ENCODE assay signal across 30 cellular contexts in the genomic region with DNA sequence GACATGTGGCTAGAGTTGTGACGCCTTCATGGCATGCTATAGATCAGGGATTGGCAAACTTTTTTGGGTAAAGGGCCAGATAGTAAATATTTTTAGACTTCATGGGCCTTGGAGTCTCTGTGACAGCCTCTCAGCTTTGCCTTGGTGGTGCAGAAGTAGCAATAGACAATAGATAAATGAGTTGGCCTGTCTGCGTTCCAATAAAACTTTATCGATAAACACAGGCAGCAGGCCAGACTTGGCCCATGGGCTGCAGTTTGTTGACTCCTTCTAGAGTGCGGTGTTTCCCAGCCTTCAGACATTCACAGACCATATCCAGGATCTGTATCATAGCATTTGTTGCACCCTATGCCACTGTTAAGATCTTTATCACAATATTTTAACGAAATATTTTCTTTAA.
"Had no signal": no experiment of that assay in that cellular context is flagged by ENCODE, and none has a peak within 500 bp of the region (broad histone marks: within the 10 kb centered on the region; RNA-seq: fewer than 3 reads in every experiment).

No MANE protein-coding gene starts in this region.

- H3K36me3 ChIP-seq: gastrocnemius medialis had no signal

- H3K9me3 Mint-ChIP-seq: activated CD4-positive, alpha-beta memory T cell treated with anti-CD3 and anti-CD28 coated beads, Interleukin-2, amount 10 ng/mL, durations not matched to agents 7 days and 5 days; activated CD4-positive, alpha-beta T cell treated with anti-CD3 and anti-CD28 coated beads, Interleukin-2, amount 10 ng/mL, durations not matched to agents 7 days and 5 days; activated naive CD4-positive, alpha-beta T cell treated with anti-CD3 and anti-CD28 coated beads for 36 hours; activated naive CD4-positive, alpha-beta T cell treated with anti-CD3 and anti-CD28 coated beads, Interleukin-2, amount 50 U/mL, for 24 hours; activated naive CD8-positive, alpha-beta T cell treated with anti-CD3 and anti-CD28 coated beads for 36 hours; activated naive CD8-positive, alpha-beta T cell treated with anti-CD3 and anti-CD28 coated beads, Interleukin-2, amount 50 U/mL, for 24 hours; activated T-helper 1 cell treated with anti-CD3 and anti-CD28 coated beads, Interleukin-12 subunit alpha, Interleukin-12 subunit beta, Interleukin-2, Interleukin-4 antibody, amounts not matched to agents 30 ng/mL and 10 ng/mL and 1 ng/mL, durations not matched to agents 14 hours and 24 hours and 36 hours; activated T-helper 2 cell treated with anti-CD3 and anti-CD28 coated beads, Interferon-gamma antibody, Interleukin-2, Interleukin-4, amounts not matched to agents 10 μg/mL and 5 μg/mL and 100 μg/mL, durations not matched to agents 14 hours and 24 hours and 36 hours had no signal

- H3K79me2 ChIP-seq: hepatocyte had no signal

- H3K27ac Mint-ChIP-seq: activated CD4-positive, alpha-beta memory T cell treated with anti-CD3 and anti-CD28 coated beads, Interleukin-2, amount 10 ng/mL, durations not matched to agents 7 days and 5 days; activated CD4-positive, alpha-beta T cell treated with anti-CD3 and anti-CD28 coated beads, Interleukin-2, amount 10 ng/mL, durations not matched to agents 7 days and 5 days; activated naive CD4-positive, alpha-beta T cell treated with anti-CD3 and anti-CD28 coated beads for 36 hours; activated naive CD4-positive, alpha-beta T cell treated with anti-CD3 and anti-CD28 coated beads, Interleukin-2, amount 50 U/mL, for 24 hours; activated naive CD8-positive, alpha-beta T cell treated with anti-CD3 and anti-CD28 coated beads for 36 hours; activated naive CD8-positive, alpha-beta T cell treated with anti-CD3 and anti-CD28 coated beads, Interleukin-2, amount 50 U/mL, for 24 hours; activated T-helper 1 cell treated with anti-CD3 and anti-CD28 coated beads, Interleukin-12 subunit alpha, Interleukin-12 subunit beta, Interleukin-2, Interleukin-4 antibody, amounts not matched to agents 30 ng/mL and 10 ng/mL and 1 ng/mL, durations not matched to agents 14 hours and 24 hours and 36 hours; activated T-helper 2 cell treated with anti-CD3 and anti-CD28 coated beads, Interferon-gamma antibody, Interleukin-2, Interleukin-4, amounts not matched to agents 10 μg/mL and 5 μg/mL and 100 μg/mL, durations not matched to agents 14 hours and 24 hours and 36 hours had no signal

- DNase-seq: activated CD4-positive, alpha-beta memory T cell treated with anti-CD3 and anti-CD28 coated beads, Interleukin-2, amount 10 ng/mL, durations not matched to agents 7 days and 5 days; activated CD4-positive, alpha-beta T cell treated with anti-CD3 and anti-CD28 coated beads for 1 hour; activated CD4-positive, alpha-beta T cell treated with anti-CD3 and anti-CD28 coated beads for 4 hours; activated CD4-positive, alpha-beta T cell treated with anti-CD3 and anti-CD28 coated beads, Interleukin-2, amount 10 ng/mL, durations not matched to agents 7 days and 5 days; activated CD4-positive, alpha-beta T cell treated with anti-CD3 and anti-CD28 coated beads, Interleukin-2, amount 50 U/mL, for 4 hours; activated effector memory CD4-positive, alpha-beta T cell treated with anti-CD3 and anti-CD28 coated beads, Interleukin-2, amount 50 U/mL, for 16 hours; activated naive CD4-positive, alpha-beta T cell treated with anti-CD3 and anti-CD28 coated beads for 36 hours; activated naive CD8-positive, alpha-beta T cell treated with anti-CD3 and anti-CD28 coated beads for 36 hours; activated naive CD8-positive, alpha-beta T cell treated with anti-CD3 and anti-CD28 coated beads, Interleukin-2, amount 50 U/mL, for 24 hours; activated T-cell treated with anti-CD3 and anti-CD28 coated beads, Interleukin-2, amount 50 U/mL, for 1 hour; activated T-cell treated with anti-CD3 and anti-CD28 coated beads, Interleukin-2, amount 50 U/mL, for 48 hours; amygdala; aorta; body of pancreas; caudate nucleus; cortex of kidney; dermis blood vessel endothelial cell; effector CD8-positive, alpha-beta T cell; erythroblast; foreskin keratinocyte; gastrocnemius medialis; heart right ventricle; T-helper 2 cell had no signal

- H3K36me3 Mint-ChIP-seq: activated naive CD8-positive, alpha-beta T cell treated with anti-CD3 and anti-CD28 coated beads for 36 hours had no signal

- H3K4me1 ChIP-seq: body of pancreas had no signal

- H3K9me3 ChIP-seq: adrenal gland, body of pancreas, esophagus muscularis mucosa, gastrocnemius medialis, heart right ventricle had no signal

- H3K4me3 Mint-ChIP-seq: activated CD4-positive, alpha-beta memory T cell treated with anti-CD3 and anti-CD28 coated beads, Interleukin-2, amount 10 ng/mL, durations not matched to agents 7 days and 5 days; activated CD4-positive, alpha-beta T cell treated with anti-CD3 and anti-CD28 coated beads, Interleukin-2, amount 10 ng/mL, durations not matched to agents 7 days and 5 days; activated naive CD4-positive, alpha-beta T cell treated with anti-CD3 and anti-CD28 coated beads for 36 hours; activated naive CD4-positive, alpha-beta T cell treated with anti-CD3 and anti-CD28 coated beads, Interleukin-2, amount 50 U/mL, for 24 hours; activated naive CD8-positive, alpha-beta T cell treated with anti-CD3 and anti-CD28 coated beads for 36 hours; activated naive CD8-positive, alpha-beta T cell treated with anti-CD3 and anti-CD28 coated beads, Interleukin-2, amount 50 U/mL, for 24 hours; activated T-helper 1 cell treated with anti-CD3 and anti-CD28 coated beads, Interleukin-12 subunit alpha, Interleukin-12 subunit beta, Interleukin-2, Interleukin-4 antibody, amounts not matched to agents 30 ng/mL and 10 ng/mL and 1 ng/mL, durations not matched to agents 14 hours and 24 hours and 36 hours had no signal

- H2AFZ ChIP-seq: hepatocyte had no signal

- ATAC-seq: activated naive CD8-positive, alpha-beta T cell treated with anti-CD3 and anti-CD28 coated beads, Interleukin-2, amount 50 U/mL, for 24 hours; body of pancreas; foreskin keratinocyte; gastrocnemius medialis; heart right ventricle had no signal

- H3K4me1 Mint-ChIP-seq: activated CD4-positive, alpha-beta memory T cell treated with anti-CD3 and anti-CD28 coated beads, Interleukin-2, amount 10 ng/mL, durations not matched to agents 7 days and 5 days; activated CD4-positive, alpha-beta T cell treated with anti-CD3 and anti-CD28 coated beads, Interleukin-2, amount 10 ng/mL, durations not matched to agents 7 days and 5 days; activated naive CD4-positive, alpha-beta T cell treated with anti-CD3 and anti-CD28 coated beads, Interleukin-2, amount 50 U/mL, for 24 hours; activated naive CD8-positive, alpha-beta T cell treated with anti-CD3 and anti-CD28 coated beads for 36 hours; activated naive CD8-positive, alpha-beta T cell treated with anti-CD3 and anti-CD28 coated beads, Interleukin-2, amount 50 U/mL, for 24 hours had no signal

- H3K27ac ChIP-seq: adrenal gland, body of pancreas, esophagus muscularis mucosa, foreskin keratinocyte, gastrocnemius medialis, heart right ventricle, hepatocyte had no signal

- H3K27me3 ChIP-seq: adrenal gland, body of pancreas, esophagus muscularis mucosa, foreskin keratinocyte, gastrocnemius medialis, heart right ventricle, hepatocyte had no signal

- FAIRE-seq: colon had no signal

- H3K4me3 ChIP-seq: adrenal gland, body of pancreas, esophagus muscularis mucosa, gastrocnemius medialis, heart right ventricle, hepatocyte had no signal

- H3K27me3 Mint-ChIP-seq: activated CD4-positive, alpha-beta memory T cell treated with anti-CD3 and anti-CD28 coated beads, Interleukin-2, amount 10 ng/mL, durations not matched to agents 7 days and 5 days; activated CD4-positive, alpha-beta T cell treated with anti-CD3 and anti-CD28 coated beads, Interleukin-2, amount 10 ng/mL, durations not matched to agents 7 days and 5 days; activated naive CD4-positive, alpha-beta T cell treated with anti-CD3 and anti-CD28 coated beads, Interleukin-2, amount 50 U/mL, for 24 hours; activated naive CD8-positive, alpha-beta T cell treated with anti-CD3 and anti-CD28 coated beads for 36 hours; activated naive CD8-positive, alpha-beta T cell treated with anti-CD3 and anti-CD28 coated beads, Interleukin-2, amount 50 U/mL, for 24 hours had no signal

- H3K4me2 ChIP-seq: hepatocyte had no signal
